ENCODE assay signal across 16 cellular contexts in the genomic region with DNA sequence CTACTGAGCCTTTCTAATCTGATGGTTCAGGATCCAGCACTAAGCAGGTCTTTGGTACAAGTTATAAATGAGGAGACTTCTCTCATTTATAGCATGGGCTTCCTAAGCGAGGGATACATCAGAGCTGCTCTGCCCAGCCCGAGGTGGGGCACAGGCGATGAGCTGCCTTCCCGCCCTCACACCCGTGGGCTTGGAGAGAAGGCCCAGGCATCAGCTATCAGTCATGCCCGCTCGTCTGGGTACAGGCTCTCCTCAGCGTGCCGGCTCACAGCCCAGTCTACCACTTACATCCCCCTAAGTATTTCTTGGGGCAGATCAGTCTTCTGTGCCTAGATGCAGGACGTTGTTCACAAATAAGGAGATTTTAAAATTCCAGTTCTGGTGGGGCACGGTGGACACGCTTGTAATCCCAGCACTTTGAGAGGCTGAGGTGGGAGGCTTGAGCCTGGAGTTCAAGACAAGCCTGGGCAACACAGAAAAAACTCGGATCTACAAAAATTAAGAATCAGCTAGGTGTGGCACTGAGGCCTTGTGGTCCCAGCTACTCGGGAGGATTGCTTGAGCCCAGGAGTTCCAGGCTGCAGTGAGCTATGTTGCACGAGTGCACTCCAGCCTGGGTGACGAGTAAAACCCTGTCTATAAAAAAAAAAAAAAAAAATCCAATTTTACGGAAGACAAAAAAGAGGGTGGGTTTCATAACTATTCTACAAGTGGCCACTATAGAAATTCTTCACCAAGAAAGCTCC. TPM values are rescaled to one million over a fixed set of nuclear protein-coding genes. Genes with fewer than 3 reads are reported as not detected.
DNase-seq lines count a peak whose midpoint lies in the region; ATAC-seq and TF ChIP-seq lines count a peak whose summit lies in the region.
"Had no signal": no experiment of that assay in that cellular context is flagged by ENCODE, and none has a peak within 500 bp of the region (broad histone marks: within the 10 kb centered on the region; RNA-seq: fewer than 3 reads in every experiment).

No MANE protein-coding gene starts in this region.

- no peak overlapping the region for H3K4me3 ChIP-seq in CD8-positive, alpha-beta memory T cell (ENCODE audit: low read length)
- H3K4me3 ChIP-seq in Panc1 (ENCODE audit: low read depth in 2 of 2, low read length in 2 of 2) (no peak overlapping the region), esophagus (ENCODE audit: low read depth in 1 of 2, low read length in 2 of 2) (no peak overlapping the region)
- H3K4me3 ChIP-seq: body of pancreas had no signal

- no peaks in the 10 kb centered on the region for H3K9me3 Mint-ChIP-seq in CD8-positive, alpha-beta memory T cell
- no peaks in the 10 kb centered on the region for H3K9me3 Mint-ChIP-seq in progenitor cell of endocrine pancreas (ENCODE audit: low read depth)
- H3K9me3 Mint-ChIP-seq: activated CD4-positive, alpha-beta memory T cell treated with anti-CD3 and anti-CD28 coated beads for 36 hours had no signal

- no peak for TF ChIP-seq CTCF in Panc1 (IDR thresholded peaks at IDR 0.05)
- TF ChIP-seq CTCF in progenitor cell of endocrine pancreas (IDR thresholded peaks at IDR 0.05; ENCODE audit: unreplicated experiment) = no peak

- H3K27me3 ChIP-seq in CD8-positive, alpha-beta memory T cell (ENCODE audit: insufficient read depth, low read length, poor library complexity, severe bottlenecking) = no peaks in the 10 kb centered on the region
- H3K27me3 ChIP-seq in Panc1 (ENCODE audit: control insufficient read depth, insufficient read depth, low read length) (no peaks in the 10 kb centered on the region), esophagus (ENCODE audit: control insufficient read depth in 1 of 2, insufficient read depth in 2 of 2, low read length in 2 of 2) (no peaks in the 10 kb centered on the region)
- H3K27me3 ChIP-seq: body of pancreas had no signal

- no peak overlapping the region for H3K27ac ChIP-seq in CD8-positive, alpha-beta memory T cell (ENCODE audit: low read depth, low read length)
- H3K27ac ChIP-seq in Panc1 (ENCODE audit: low read length) (peak overlapping the region; percentile 77), esophagus (ENCODE audit: low read depth in 2 of 2, low read length in 1 of 2) (peak overlapping the region; percentile 79 to 84)
- H3K27ac ChIP-seq: body of pancreas had no signal

- intact Hi-C loops in Panc1 (cut with micrococcal nuclease; ENCODE audit: unreplicated experiment) = no loop called here

- peaks cover 12% of the 10 kb centered on the region for H3K36me3 ChIP-seq in CD8-positive, alpha-beta memory T cell (ENCODE audit: insufficient read depth, low read length)
- H3K36me3 ChIP-seq in Panc1 (ENCODE audit: control insufficient read depth, insufficient read depth, low read length) (no peaks in the 10 kb centered on the region), esophagus (ENCODE audit: control insufficient read depth in 2 of 2, insufficient read depth in 2 of 2, low read length in 1 of 2) (peaks cover 0 to 4% of the 10 kb centered on the region in 2 donors)

- H3K27ac Mint-ChIP-seq in CD8-positive, alpha-beta memory T cell = peak overlapping the region in 7 of 8 donors; percentile 23 to 95 (median 52)
- H3K27ac Mint-ChIP-seq in progenitor cell of endocrine pancreas = peak overlapping the region; percentile 57
- H3K27ac Mint-ChIP-seq: activated CD4-positive, alpha-beta memory T cell treated with anti-CD3 and anti-CD28 coated beads for 36 hours; B cell had no signal

- CTCF ChIA-PET in CD8-positive, alpha-beta memory T cell (lab: Charles Lee) = interaction anchor here (0.9 to 2.6 kb wide), 6 partner anchors 11 to 58 kb away, joined by 3 to 8 read pairs (median 4); a partner anchor contains a TSS
- CTCF ChIA-PET in Panc1 (lab: Charles Lee) = interaction anchor here (0.7 kb wide), 1 partner anchor 54 kb away, joined by 6 read pairs; no protein-coding TSS in a partner anchor

- 65 to 70% methylated on average over 17 of the region's 17 CpGs for WGBS in esophagus, 2 donors

- no TSS peak for BruUV-seq in Panc1 (replicated peaks; lab: Mats Ljungman, UMichigan)

- peaks cover 62 to 96% (median 87%) of the 10 kb centered on the region in 3 donors for H3K4me1 Mint-ChIP-seq in CD8-positive, alpha-beta memory T cell
- peaks cover 30% of the 10 kb centered on the region for H3K4me1 Mint-ChIP-seq in progenitor cell of endocrine pancreas (ENCODE audit: low read depth)

- peak overlapping the region in 1 of 7 donors; percentile 1 for H3K4me3 Mint-ChIP-seq in CD8-positive, alpha-beta memory T cell
- H3K4me3 Mint-ChIP-seq in progenitor cell of endocrine pancreas (ENCODE audit: low read depth) = no peak overlapping the region
- H3K4me3 Mint-ChIP-seq: activated CD4-positive, alpha-beta memory T cell treated with anti-CD3 and anti-CD28 coated beads for 36 hours; B cell had no signal

- no peak for ATAC-seq in Panc1
- ATAC-seq in GM21786 (IDR thresholded peaks at IDR 0.05; ENCODE audit: unreplicated experiment) = no peak
- ATAC-seq in GM21526 (IDR thresholded peaks at IDR 0.05; ENCODE audit: low FRiP score, unreplicated experiment) = no peak
- ATAC-seq in HG02798 (IDR thresholded peaks at IDR 0.05; ENCODE audit: poor library complexity, unreplicated experiment) = no peak
- ATAC-seq: body of pancreas had no signal

- peaks cover 0 to 55% (median 13%) of the 10 kb centered on the region in 3 donors for H3K36me3 Mint-ChIP-seq in CD8-positive, alpha-beta memory T cell
- peaks cover 9% of the 10 kb centered on the region for H3K36me3 Mint-ChIP-seq in progenitor cell of endocrine pancreas (ENCODE audit: insufficient read depth)

- no peaks in the 10 kb centered on the region for H3K9me3 ChIP-seq in CD8-positive, alpha-beta memory T cell (ENCODE audit: low read length)
- H3K9me3 ChIP-seq in Panc1 (ENCODE audit: control insufficient read depth, insufficient read depth, low read depth, low read length) = no peaks in the 10 kb centered on the region
- no peaks in the 10 kb centered on the region for H3K9me3 ChIP-seq in esophagus (ENCODE audit: control insufficient read depth in 2 of 2, insufficient read depth in 1 of 2, low read depth in 1 of 2, low read length in 1 of 2)
- H3K9me3 ChIP-seq: body of pancreas had no signal

- DNase-seq in CD8-positive, alpha-beta memory T cell = no peak
- DNase-seq in Panc1 (ENCODE audit: low read depth, low spot score) (no peak), progenitor cell of endocrine pancreas (ENCODE audit: low spot score, unreplicated experiment) (no peak)
- DNase-seq in activated CD8-positive, alpha-beta memory T cell treated with anti-CD3 and anti-CD28 coated beads, Interleukin-2, amount 50 U/mL, for 4 hours = no peak
- DNase-seq: activated CD4-positive, alpha-beta memory T cell treated with anti-CD3 and anti-CD28 coated beads for 36 hours; activated gamma-delta T cell treated with Interleukin-2 at 50 U/mL for 16 hours; DMS53; effector CD4-positive, alpha-beta T cell; NCI-H1417 treated with DMSO at 0.1 percent for 48 hours; substantia nigra had no signal

- peaks cover 70% of the 10 kb centered on the region for H3K4me1 ChIP-seq in CD8-positive, alpha-beta memory T cell (ENCODE audit: insufficient read depth, low read length)
- peaks cover 27% of the 10 kb centered on the region for H3K4me1 ChIP-seq in Panc1 (ENCODE audit: control insufficient read depth, insufficient read depth, low read length)
- peaks cover 0 to 15% of the 10 kb centered on the region in 2 donors for H3K4me1 ChIP-seq in esophagus (ENCODE audit: control insufficient read depth in 2 of 2, insufficient read depth in 2 of 2, low read length in 1 of 2)
- H3K4me1 ChIP-seq: body of pancreas had no signal

- POLR2A ChIA-PET in CD8-positive, alpha-beta memory T cell (lab: Charles Lee) = interaction anchor here (0.6 to 1.3 kb wide), 3 partner anchors 11 to 64 kb away, joined by 3 to 4 read pairs (median 4); no protein-coding TSS in a partner anchor
- POLR2A ChIA-PET in Panc1 (lab: Charles Lee) = interaction anchor here (0.6 kb wide), 1 partner anchor 590 kb away, joined by 4 read pairs; no protein-coding TSS in a partner anchor

- in situ Hi-C loops in Panc1 (cut with HindIII; ENCODE audit: low pct_unique_long_range_greater_than_20kb, low sequenced_read_pairs) = no loop called here

- H3K27me3 Mint-ChIP-seq in CD8-positive, alpha-beta memory T cell = no peaks in the 10 kb centered on the region
- H3K27me3 Mint-ChIP-seq in progenitor cell of endocrine pancreas = no peaks in the 10 kb centered on the region
- H3K27me3 Mint-ChIP-seq: activated CD4-positive, alpha-beta memory T cell treated with anti-CD3 and anti-CD28 coated beads for 36 hours; B cell had no signal

RNA-seq across cellular contexts. Expression of a gene that starts 57.0 kb away (rescaled TPM):
- total RNA-seq in CD8-positive, alpha-beta memory T cell = 10 to 100 TPM; 71.7 to 74.1 TPM
- 42.3 TPM for polyA plus RNA-seq in CD8-positive, alpha-beta memory T cell
- total RNA-seq in Panc1 (2021; ENCODE audit: unreplicated experiment) (21.3 TPM), progenitor cell of endocrine pancreas (78.1 and 85.5 TPM in 2 replicates)
- polyA plus RNA-seq in Panc1 (2012; ENCODE audit: insufficient read length) = 20.1 TPM
- 10 to 100 TPM; 11.0 to 18.5 TPM for polyA plus RNA-seq in esophagus
